ENCODE assay signal across 1 cellular context in genomic region chr3:179416681-179417080, GRCh38.
TF ChIP-seq lines count a peak whose summit lies in the region.

No MANE protein-coding gene starts in this region.

TF ChIP-seq in K562, 482 proteins besides CTCF, POLR2A, EP300 and RAD21 (continued from another document):
- no peak for TF ChIP-seq BCLAF1 (IDR thresholded peaks at IDR 0.05; ENCODE audit: borderline replicate concordance in 1 of 2, control insufficient read depth in 1 of 2, low read depth in 2 of 2, low read length in 1 of 2)
- TF ChIP-seq STAT6 (CRISPR knock-in tag; IDR thresholded peaks at IDR 0.05) = no peak
- no peak for TF ChIP-seq HDAC6 (IDR thresholded peaks at IDR 0.05; ENCODE audit: low read depth, low read length)
- TF ChIP-seq RUNX1 (IDR thresholded peaks at IDR 0.05; ENCODE audit: low read depth) = no peak
- TF ChIP-seq ZFP1 (CRISPR knock-in tag; IDR thresholded peaks at IDR 0.05) = no peak
- TF ChIP-seq DNMT1 (IDR thresholded peaks at IDR 0.05) = no peak
- no peak for TF ChIP-seq POLR3A (IDR thresholded peaks at IDR 0.05; ENCODE audit: borderline replicate concordance, extremely low read depth, insufficient read depth, insufficient read length)
- TF ChIP-seq ILF3 (IDR thresholded peaks at IDR 0.05; ENCODE audit: borderline replicate concordance) = no peak
TF ChIP-seq in K562: peak in this region for 0.
